13 cellular contexts compared by ENCODE assay signal in the genomic region with DNA sequence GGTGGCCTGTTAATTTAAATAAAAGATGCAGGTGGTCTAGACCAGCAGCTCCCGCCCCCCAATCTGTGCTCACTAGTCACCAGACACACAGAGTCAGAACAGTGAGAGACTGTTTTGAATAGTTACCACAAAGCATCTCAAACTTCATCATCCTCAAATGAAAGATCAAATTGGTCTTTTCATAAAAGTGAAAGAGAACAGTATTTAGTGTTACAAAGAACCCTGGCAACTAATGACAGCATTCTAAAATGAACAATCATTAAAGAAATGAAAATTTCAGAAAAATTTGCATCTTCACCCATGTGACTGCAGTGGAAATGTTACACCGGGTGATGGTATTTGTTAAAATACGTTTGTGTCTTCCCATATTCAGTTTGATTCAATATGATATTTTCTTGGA.
DNase-seq lines count a peak whose midpoint lies in the region; ATAC-seq and TF ChIP-seq lines count a peak whose summit lies in the region.
"Had no signal": no experiment of that assay in that cellular context is flagged by ENCODE, and none has a peak within 500 bp of the region (broad histone marks: within the 10 kb centered on the region; RNA-seq: fewer than 3 reads in every experiment).

No MANE protein-coding gene starts in this region.

- H3K4me3 Mint-ChIP-seq in HFFc6: no peak overlapping the region
- H3K4me3 Mint-ChIP-seq: CD8-positive, alpha-beta T cell had no signal

- ATAC-seq in GM18499 (IDR thresholded peaks at IDR 0.05; ENCODE audit: insufficient read depth, unreplicated experiment) (peak; percentile 34), GM19351 (IDR thresholded peaks at IDR 0.05; ENCODE audit: unreplicated experiment) (peak; percentile 43), HG02884 (IDR thresholded peaks at IDR 0.05; ENCODE audit: unreplicated experiment) (peak; percentile 40)
- ATAC-seq: CD8-positive, alpha-beta T cell; heart left ventricle had no signal

- peaks cover 22% of the 10 kb centered on the region for H3K4me1 ChIP-seq in KMS-11 (ENCODE audit: low read depth, poor library complexity, severe bottlenecking)
- H3K4me1 ChIP-seq: heart left ventricle, testis had no signal

- peaks cover 15% of the 10 kb centered on the region for H3K27me3 Mint-ChIP-seq in HFFc6 (ENCODE audit: insufficient read depth)

- H3K9ac ChIP-seq in KMS-11: no peak overlapping the region

- H3K27ac Mint-ChIP-seq in HFFc6: no peak overlapping the region
- H3K27ac Mint-ChIP-seq: CD8-positive, alpha-beta T cell had no signal

- no peak overlapping the region for H3K27ac ChIP-seq in KMS-11
- H3K27ac ChIP-seq: heart left ventricle, testis had no signal

- H3K36me3 ChIP-seq in KMS-11 (ENCODE audit: insufficient read depth): no peaks in the 10 kb centered on the region
- H3K36me3 ChIP-seq: heart left ventricle had no signal

- DNase-seq in HFFc6 (no peak), UCSD-AML1 (lab: John Stamatoyannopoulos, UW; ENCODE audit: unreplicated experiment) (no peak), C1 segment of cervical spinal cord (lab: John Stamatoyannopoulos, UW) (no peak), MV-4-11 (lab: John Stamatoyannopoulos, UW) (no peak)
- DNase-seq: activated CD4-positive, alpha-beta T cell treated with anti-CD3 and anti-CD28 coated beads for 4 hours; CD8-positive, alpha-beta T cell; heart left ventricle; NCI-H226; testis had no signal

- no peak overlapping the region for H3K4me3 ChIP-seq in KMS-11 (IDR thresholded peaks at IDR 0.05; ENCODE audit: insufficient read depth, low read depth, low read length)
- H3K4me3 ChIP-seq: heart left ventricle, testis had no signal

- H4K20me1 ChIP-seq in KMS-11 (ENCODE audit: insufficient read depth): no peaks in the 10 kb centered on the region

- H2AFZ ChIP-seq in KMS-11 (ENCODE audit: low read depth): no peak overlapping the region

- H3K79me2 ChIP-seq in KMS-11 (ENCODE audit: insufficient read depth, low read depth): no peaks in the 10 kb centered on the region

- H3K4me2 ChIP-seq in KMS-11: peak overlapping the region; percentile 42

- no peaks in the 10 kb centered on the region for H3K36me3 Mint-ChIP-seq in HFFc6 (ENCODE audit: low read depth)
- H3K36me3 Mint-ChIP-seq: CD8-positive, alpha-beta T cell had no signal

- H3K27me3 ChIP-seq in KMS-11 (ENCODE audit: insufficient read depth, low read depth): no peaks in the 10 kb centered on the region
- H3K27me3 ChIP-seq: testis had no signal

- H3K4me1 Mint-ChIP-seq in HFFc6 (ENCODE audit: low read depth): peaks cover 9% of the 10 kb centered on the region

- TF ChIP-seq CTCF in KMS-11 (conservative IDR thresholded peaks at IDR 0.05; ENCODE audit: low read depth, low read length) (no peak), HFFc6 (IDR thresholded peaks at IDR 0.05) (no peak)

- H3K9me3 Mint-ChIP-seq in HFFc6: no peaks in the 10 kb centered on the region
- H3K9me3 Mint-ChIP-seq: CD8-positive, alpha-beta T cell had no signal
